9 cellular contexts compared by ENCODE assay signal in genomic region chr12:80598004-80598606, GRCh38.
DNase-seq lines count a peak whose midpoint lies in the region; ATAC-seq and TF ChIP-seq lines count a peak whose summit lies in the region.
"Had no signal": no experiment of that assay in that cellular context is flagged by ENCODE, and none has a peak within 500 bp of the region (broad histone marks: within the 10 kb centered on the region; RNA-seq: fewer than 3 reads in every experiment).

No MANE protein-coding gene starts in this region.

- H3K36me3 Mint-ChIP-seq in neural crest cell (ENCODE audit: low read depth), result no peaks in the 10 kb centered on the region

- no peak overlapping the region for H3K27ac Mint-ChIP-seq in neural crest cell (ENCODE audit: unreplicated experiment)

- no peak for ATAC-seq in HG03571 (IDR thresholded peaks at IDR 0.05; ENCODE audit: unreplicated experiment)

- H3K4me1 Mint-ChIP-seq in neural crest cell, result no peaks in the 10 kb centered on the region

- no peaks in the 10 kb centered on the region for H3K9me3 Mint-ChIP-seq in neural crest cell

- peak; percentile 82 for DNase-seq in EH (ENCODE audit: low read depth)
- peak; percentile 41 for DNase-seq in LoVo (ENCODE audit: low spot score)
- peak; percentile 81 to 91 for DNase-seq in cardiac fibroblast (ENCODE audit: low read depth in 2 of 2)
- DNase-seq in neural crest cell (ENCODE audit: low read depth, low spot score), result no peak
- DNase-seq in activated CD4-positive, CD25-positive, alpha-beta regulatory T cell (lab: John Stamatoyannopoulos, UW), result no peak
- no peak for DNase-seq in hippocampal formation (lab: John Stamatoyannopoulos, UW)
- no peak for DNase-seq in NOMO-1 treated with dmso at 0.1 percent for 144 hours (lab: John Stamatoyannopoulos, UW; ENCODE audit: unreplicated experiment)
- DNase-seq: activated naive CD4-positive, alpha-beta T cell treated with anti-CD3 and anti-CD28 coated beads, Interleukin-2, amount 50 U/mL, for 16 hours had no signal

- no peak overlapping the region for H3K4me3 Mint-ChIP-seq in neural crest cell

- no peak overlapping the region for H3K4me3 ChIP-seq in cardiac fibroblast (replicated peaks in 1 of 2; ENCODE audit: low read depth in 2 of 2, low read length in 2 of 2)

- TF ChIP-seq CTCF in cardiac fibroblast (IDR thresholded peaks at IDR 0.05; ENCODE audit: low read depth, low read length) (peak; percentile 54), neural crest cell (conservative IDR thresholded peaks at IDR 0.05) (peak; percentile 59)

- H3K27me3 Mint-ChIP-seq in neural crest cell (ENCODE audit: low read depth), result no peaks in the 10 kb centered on the region

Comparison
In these comparisons a context has a peak if more than half of its experiments do, and no peak if none do; other contexts are left out.
1. DNase-seq: peak in EH (single experiment), LoVo (single experiment) and cardiac fibroblast (2 of 2); none in neural crest cell (single experiment), activated CD4-positive, CD25-positive, alpha-beta regulatory T cell (0 of 4), hippocampal formation (0 of 2) and NOMO-1 treated with dmso at 0.1 percent for 144 hours (single experiment).